Comparison of ENCODE assay signal across 1 cellular context in the genomic region with DNA sequence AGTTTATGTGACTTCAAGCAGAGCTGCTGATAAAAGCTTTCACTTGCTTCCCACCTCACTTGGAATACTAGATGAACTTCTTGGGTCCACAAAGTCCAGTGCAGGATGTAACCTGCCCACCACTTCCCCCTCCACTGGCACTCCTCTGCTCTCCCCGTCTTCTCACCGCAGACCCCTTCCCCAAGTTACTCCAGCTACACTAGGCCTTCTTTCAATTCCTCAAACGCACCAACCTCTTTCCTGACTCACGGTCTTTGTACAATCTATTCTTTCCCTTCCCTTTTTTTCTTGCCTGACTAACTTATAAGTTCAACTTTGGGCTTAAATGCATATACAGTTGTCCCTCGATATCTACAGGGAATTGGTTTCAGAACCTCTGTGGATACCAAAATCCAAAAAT.
TF ChIP-seq lines count a peak whose summit lies in the region.

No MANE protein-coding gene starts in this region.

TF ChIP-seq in HepG2, 621 proteins besides CTCF, POLR2A, EP300 and RAD21 (continued from another document):
- TF ChIP-seq, protein P1, sequence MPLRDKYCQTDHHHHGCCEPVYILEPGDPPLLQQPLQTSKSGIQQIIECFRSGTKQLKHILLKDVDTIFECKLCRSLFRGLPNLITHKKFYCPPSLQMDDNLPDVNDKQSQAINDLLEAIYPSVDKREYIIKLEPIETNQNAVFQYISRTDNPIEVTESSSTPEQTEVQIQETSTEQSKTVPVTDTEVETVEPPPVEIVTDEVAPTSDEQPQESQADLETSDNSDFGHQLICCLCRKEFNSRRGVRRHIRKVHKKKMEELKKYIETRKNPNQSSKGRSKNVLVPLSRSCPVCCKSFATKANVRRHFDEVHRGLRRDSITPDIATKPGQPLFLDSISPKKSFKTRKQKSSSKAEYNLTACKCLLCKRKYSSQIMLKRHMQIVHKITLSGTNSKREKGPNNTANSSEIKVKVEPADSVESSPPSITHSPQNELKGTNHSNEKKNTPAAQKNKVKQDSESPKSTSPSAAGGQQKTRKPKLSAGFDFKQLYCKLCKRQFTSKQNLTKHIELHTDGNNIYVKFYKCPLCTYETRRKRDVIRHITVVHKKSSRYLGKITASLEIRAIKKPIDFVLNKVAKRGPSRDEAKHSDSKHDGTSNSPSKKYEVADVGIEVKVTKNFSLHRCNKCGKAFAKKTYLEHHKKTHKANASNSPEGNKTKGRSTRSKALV (CRISPR knock-in tag; IDR thresholded peaks at IDR 0.05) = no peak
